ENCODE assay signal across 27 cellular contexts in genomic region chr9:88974641-88975040, GRCh38. TPM values are rescaled to one million over a fixed set of nuclear protein-coding genes. Genes with fewer than 3 reads are reported as not detected.
"Had no signal": no experiment of that assay in that cellular context is flagged by ENCODE, and none has a peak within 500 bp of the region (broad histone marks: within the 10 kb centered on the region; RNA-seq: fewer than 3 reads in every experiment).

No MANE protein-coding gene starts in this region.

- H3K4me2 ChIP-seq: SK-N-SH had no signal

- H3K27ac ChIP-seq: ascending aorta, body of pancreas, SJCRH30, VCaP had no signal

- H3K9me3 ChIP-seq: ascending aorta, body of pancreas, MG63, SJCRH30, SK-N-SH had no signal

- DNase-seq: activated CD4-positive, alpha-beta T cell treated with anti-CD3 and anti-CD28 coated beads for 36 hours; activated CD8-positive, alpha-beta T cell treated with anti-CD3 and anti-CD28 coated beads for 36 hours; activated effector memory CD4-positive, alpha-beta T cell treated with anti-CD3 and anti-CD28 coated beads, Interleukin-2, amount 50 U/mL, for 16 hours; activated naive CD4-positive, alpha-beta T cell treated with Interleukin-2 at 50 U/mL for 16 hours; activated naive CD8-positive, alpha-beta T cell treated with anti-CD3 and anti-CD28 coated beads, Interleukin-2, amount 50 U/mL, for 24 hours; activated T-cell treated with anti-CD3 and anti-CD28 coated beads, Interleukin-2, amount 50 U/mL, for 24 hours; amniotic stem cell; body of pancreas; MG63; MV-4-11; NCI-H1092 treated with DMSO at 0.1 percent for 48 hours; NCI-H1417 treated with DMSO at 0.1 percent for 48 hours; NCI-H1694; NCI-H2029; NCI-H2107; NCI-H2171 treated with DMSO at 0.1 percent for 48 hours; NCI-H345; NCI-H510A treated with DMSO at 0.1 percent for 48 hours; NCI-H69; NK-92 treated with Interleukin-12 subunit alpha and Interleukin-12 subunit beta, amount 100 ng/mL, for 24 hours; OCI-M1; RPMI8226; SJCRH30; SK-N-SH; T-helper 1 cell had no signal

- H3K4me1 ChIP-seq: ascending aorta, SJCRH30 had no signal

- H3K36me3 ChIP-seq: ascending aorta, MG63, SJCRH30 had no signal

- H3K27me3 ChIP-seq: ascending aorta, body of pancreas, MG63 had no signal

- H3K4me3 ChIP-seq: ascending aorta, body of pancreas, MG63, SJCRH30 had no signal

- H3K9ac ChIP-seq: SK-N-SH had no signal

RNA-seq across cellular contexts. Expression of gene S1PR3, which starts 16.6 kb away (rescaled TPM):
- total RNA-seq: SJCRH30 had no signal
